8 cellular contexts compared by ENCODE assay signal in the genomic region with DNA sequence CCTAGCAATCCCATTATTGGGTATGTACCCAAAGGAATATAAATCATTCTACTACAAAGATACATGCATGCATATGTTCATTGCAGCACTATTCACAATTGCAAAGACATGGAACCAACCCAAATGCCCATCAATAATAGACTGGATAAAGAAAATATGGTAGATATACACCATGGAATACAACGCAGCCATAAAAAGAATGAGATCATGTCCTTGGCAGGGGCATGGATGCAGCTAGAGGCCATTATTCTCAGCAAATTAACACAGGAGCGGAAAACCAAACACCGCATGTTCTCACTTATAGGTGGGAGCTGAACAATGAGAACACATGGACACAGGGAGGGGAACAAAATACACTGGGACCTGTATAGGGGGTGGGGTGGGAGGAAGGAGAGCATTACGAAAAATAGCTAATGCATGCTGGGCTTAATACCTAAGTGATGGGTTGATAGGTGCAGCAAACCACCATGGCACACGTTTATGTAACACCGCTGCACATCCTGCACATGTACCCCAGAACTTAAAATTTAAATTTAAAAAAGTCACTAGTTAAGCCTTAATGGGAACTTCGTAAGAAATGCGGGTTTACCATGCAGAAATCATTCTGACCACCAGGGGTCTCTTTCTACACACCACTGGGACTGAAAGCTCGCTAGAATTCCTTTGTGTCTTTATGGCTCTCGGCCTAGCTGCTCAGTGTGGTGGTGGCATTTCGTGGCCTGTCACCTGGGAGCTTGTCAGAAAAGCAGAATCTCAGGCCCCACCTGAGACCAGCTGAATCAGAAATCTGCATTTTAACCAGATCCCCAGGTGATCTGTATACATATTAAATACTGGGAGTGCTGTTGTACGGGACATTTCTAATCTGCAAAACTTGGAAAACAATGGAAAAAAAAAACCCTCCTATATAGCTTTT. TPM values are rescaled to one million over a fixed set of nuclear protein-coding genes. Genes with fewer than 3 reads are reported as not detected.
DNase-seq lines count a peak whose midpoint lies in the region; ATAC-seq, FAIRE-seq and TF ChIP-seq lines count a peak whose summit lies in the region.
"Not testable (repeated sequence)": the region's sequence is repeated elsewhere in the genome, so short reads cannot be mapped to it uniquely, and the experiment has no call there.

No MANE protein-coding gene starts in this region.

- not testable (repeated sequence) for H3K4me1 ChIP-seq in esophagus muscularis mucosa; naive thymus-derived CD4-positive, alpha-beta T cell (ENCODE audit: control insufficient read depth in 2 of 2, insufficient read depth in 2 of 2, low read length in 2 of 2)

- H3K27me3 Mint-ChIP-seq in activated T-cell treated with anti-CD3 and anti-CD28 coated beads, Interleukin-2, amount 50 U/mL, for 24 hours; naive thymus-derived CD4-positive, alpha-beta T cell: not testable (repeated sequence)

- POLR2A ChIA-PET in naive thymus-derived CD4-positive, alpha-beta T cell (lab: Charles Lee): interaction anchor here (0.7 to 1.2 kb wide), 2 partner anchors 18 to 339 kb away, joined by 3 read pairs; no protein-coding TSS in a partner anchor

- WGBS in esophagus muscularis mucosa: 36% methylated on average over 12 of the region's 12 CpGs

- H3K27me3 ChIP-seq in esophagus muscularis mucosa; naive thymus-derived CD4-positive, alpha-beta T cell (ENCODE audit: control insufficient read depth in 2 of 2, insufficient read depth in 2 of 2, low read length in 2 of 2): not testable (repeated sequence)

- CTCF ChIA-PET in naive thymus-derived CD4-positive, alpha-beta T cell (lab: Charles Lee): interaction anchor here (0.6 to 2.5 kb wide), 7 partner anchors 10 to 366 kb away, joined by 3 to 18 read pairs (median 5); no protein-coding TSS in a partner anchor

- peak; percentile 89 for ATAC-seq in naive thymus-derived CD4-positive, alpha-beta T cell

- TF ChIP-seq EP300 in esophagus muscularis mucosa (IDR thresholded peaks at IDR 0.05): not testable (repeated sequence)

- FAIRE-seq in H54 (lab: Jason Lieb, UNC): peak; percentile 90
- peak; percentile 64 for FAIRE-seq in RCC 7860 (lab: Jason Lieb, UNC)

- H3K4me3 Mint-ChIP-seq in activated T-cell treated with anti-CD3 and anti-CD28 coated beads, Interleukin-2, amount 50 U/mL, for 24 hours: not testable (repeated sequence)
- peak overlapping the region in 1 of 10 donors; percentile 23 for H3K4me3 Mint-ChIP-seq in naive thymus-derived CD4-positive, alpha-beta T cell

- not testable (repeated sequence) for H3K4me1 Mint-ChIP-seq in activated T-cell treated with anti-CD3 and anti-CD28 coated beads, Interleukin-2, amount 50 U/mL, for 24 hours (ENCODE audit: low read depth)
- H3K4me1 Mint-ChIP-seq in naive thymus-derived CD4-positive, alpha-beta T cell: peaks cover 0 to 11% (median 4%) of the 10 kb centered on the region in 7 donors

- peaks cover 0 to 16% (median 3%) of the 10 kb centered on the region in 4 donors for H3K36me3 ChIP-seq in esophagus muscularis mucosa
- H3K36me3 ChIP-seq in naive thymus-derived CD4-positive, alpha-beta T cell (ENCODE audit: control insufficient read depth in 2 of 3, insufficient read depth in 3 of 3, low read length in 3 of 3): not testable (repeated sequence)

- H3K27ac Mint-ChIP-seq in activated T-cell treated with anti-CD3 and anti-CD28 coated beads, Interleukin-2, amount 50 U/mL, for 24 hours: not testable (repeated sequence)
- H3K27ac Mint-ChIP-seq in naive thymus-derived CD4-positive, alpha-beta T cell: peak overlapping the region in 2 of 9 donors; percentile 33 to 64

- not testable (repeated sequence) for H3K4me3 ChIP-seq in esophagus muscularis mucosa; naive thymus-derived CD4-positive, alpha-beta T cell (ENCODE audit: low read length)

- H3K27ac ChIP-seq in esophagus muscularis mucosa (replicated peaks in 1 of 4); naive thymus-derived CD4-positive, alpha-beta T cell (ENCODE audit: low read depth, low read length): not testable (repeated sequence)

- TF ChIP-seq CTCF in esophagus muscularis mucosa (IDR thresholded peaks at IDR 0.05): peak; percentile 75 to 91 (median 82)

- H3K9me3 ChIP-seq in esophagus muscularis mucosa; naive thymus-derived CD4-positive, alpha-beta T cell (ENCODE audit: control insufficient read depth in 2 of 3, low read length in 3 of 3): not testable (repeated sequence)

- intact Hi-C loops in esophagus muscularis mucosa (cut with DNase I): loop anchor here (2.0 to 5.0 kb wide), 2 partner anchors 96 to 339 kb away; no protein-coding TSS in a partner anchor
- intact Hi-C loops in naive thymus-derived CD4-positive, alpha-beta T cell (cut with micrococcal nuclease): loop anchor here (1.0 to 10.0 kb wide), 6 partner anchors 59 to 340 kb away; no protein-coding TSS in a partner anchor

- DNase-seq in ELF-1 (ENCODE audit: low read depth, low spot score) (peak; percentile 89), H54 (ENCODE audit: insufficient read length, low spot score) (peak; percentile 35), M059J (ENCODE audit: low read depth) (peak; percentile 82), RCC 7860 (ENCODE audit: low spot score) (peak; percentile 66), superior temporal gyrus (ENCODE audit: extremely low spot score) (peak; percentile 96)
- peak; percentile 44 for DNase-seq in activated T-cell treated with anti-CD3 and anti-CD28 coated beads, Interleukin-2, amount 50 U/mL, for 24 hours
- DNase-seq in esophagus muscularis mucosa (ENCODE audit: extremely low spot score): not testable (repeated sequence)
- peak in 8 of 9 donors; percentile 21 to 61 (median 52) for DNase-seq in naive thymus-derived CD4-positive, alpha-beta T cell

- TF ChIP-seq POLR2A in H54 (IDR thresholded peaks at IDR 0.05; ENCODE audit: low read depth, low read length); esophagus muscularis mucosa (IDR thresholded peaks at IDR 0.05; ENCODE audit: low read depth): not testable (repeated sequence)

- H3K36me3 Mint-ChIP-seq in activated T-cell treated with anti-CD3 and anti-CD28 coated beads, Interleukin-2, amount 50 U/mL, for 24 hours (ENCODE audit: low read depth): peaks cover 22% of the 10 kb centered on the region
- peaks cover 0 to 26% (median 15%) of the 10 kb centered on the region in 5 donors for H3K36me3 Mint-ChIP-seq in naive thymus-derived CD4-positive, alpha-beta T cell

- not testable (repeated sequence) for H3K9me3 Mint-ChIP-seq in activated T-cell treated with anti-CD3 and anti-CD28 coated beads, Interleukin-2, amount 50 U/mL, for 24 hours
- H3K9me3 Mint-ChIP-seq in naive thymus-derived CD4-positive, alpha-beta T cell: peaks cover 0 to 17% (median 0%) of the 10 kb centered on the region in 11 donors

RNA-seq across cellular contexts. Expression of gene ANKRD1, which starts 9.5 kb away (rescaled TPM):
- 32.4 and 40.0 TPM in 2 replicates for total RNA-seq in M059J (2014; rRNA removed; shearing (Covaris generic))
- under 1 TPM in 1 of 4 donors, not detected in 3; 0.83 TPM for total RNA-seq in esophagus muscularis mucosa
- total RNA-seq in naive thymus-derived CD4-positive, alpha-beta T cell: not detected
- not detected for polyA plus RNA-seq in naive thymus-derived CD4-positive, alpha-beta T cell

RNA-seq across cellular contexts. Expression of gene RPP30, which starts 39.6 kb away (rescaled TPM):
- 114 and 121 TPM in 2 replicates for total RNA-seq in M059J (2014; rRNA removed; shearing (Covaris generic))
- total RNA-seq in esophagus muscularis mucosa: 10 to 100 TPM; 21.6 to 31.8 (median 25.7) TPM
- total RNA-seq in naive thymus-derived CD4-positive, alpha-beta T cell: 10 to 100 TPM; 24.1 to 45.6 (median 38.0) TPM
- polyA plus RNA-seq in naive thymus-derived CD4-positive, alpha-beta T cell: 10 to 100 TPM; 47.3 to 50.0 TPM

RNA-seq across cellular contexts. Expression of gene HTR7, which starts 53.6 kb away (rescaled TPM):
- 20.5 and 36.5 TPM in 2 replicates for total RNA-seq in M059J (2014; rRNA removed; shearing (Covaris generic))
- 1 to 10 TPM in 1 of 4 donors, under 1 TPM in 3; 0.33 to 1.7 (median 0.40) TPM for total RNA-seq in esophagus muscularis mucosa
- under 1 TPM in 3 of 5 experiments, not detected in 2; 0.11 to 0.32 (median 0.13) TPM for total RNA-seq in naive thymus-derived CD4-positive, alpha-beta T cell
- polyA plus RNA-seq in naive thymus-derived CD4-positive, alpha-beta T cell: not detected

Comparison
In these comparisons a context has a peak if more than half of its experiments do, and no peak if none do; other contexts are left out.
1. RNA of gene ANKRD1, which starts 9.5 kb away (total RNA-seq): 32.4 to 40.0 TPM in M059J; 0.83 TPM in esophagus muscularis mucosa and not detected in naive thymus-derived CD4-positive, alpha-beta T cell; every median in the first group is over 10 times any median in the second.